Comparison of ENCODE assay signal across 16 cellular contexts in the genomic region with DNA sequence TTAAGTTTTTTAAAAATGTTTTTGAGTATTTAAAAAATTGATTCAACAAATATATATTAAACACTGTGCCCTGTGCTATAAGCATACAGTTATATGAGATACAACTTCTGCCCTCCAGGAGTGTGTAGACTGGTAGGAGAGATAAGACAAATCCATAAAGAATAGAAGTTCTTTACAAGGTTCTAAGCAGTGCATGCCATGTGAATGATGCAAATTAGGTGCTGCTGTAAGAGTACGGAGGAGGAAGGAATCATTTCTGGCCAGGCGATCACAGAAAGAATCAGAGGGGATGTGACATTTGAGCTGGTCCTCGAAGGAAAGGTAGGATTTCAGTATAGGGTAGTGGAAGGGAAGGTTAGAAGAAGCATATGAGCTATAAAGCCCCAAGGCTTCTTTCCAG. TPM values are rescaled to one million over a fixed set of nuclear protein-coding genes. Genes with fewer than 3 reads are reported as not detected.
A peak's percentile ranks its signal among the peaks of the same experiment; 100 is the strongest.
DNase-seq lines count a peak whose midpoint lies in the region; ATAC-seq and TF ChIP-seq lines count a peak whose summit lies in the region.
"Had no signal": no experiment of that assay in that cellular context is flagged by ENCODE, and none has a peak within 500 bp of the region (broad histone marks: within the 10 kb centered on the region; RNA-seq: fewer than 3 reads in every experiment).

No MANE protein-coding gene starts in this region.

- H3K9me3 Mint-ChIP-seq in Caco-2 (ENCODE audit: unreplicated experiment), result no peaks in the 10 kb centered on the region
- H3K9me3 Mint-ChIP-seq in stimulated activated naive B cell treated with anti-CD40 and anti-IgM and Interleukin-4, amounts not matched to agents 10 μg/mL and 1 μg/mL and 100 μg/mL, for 72 hours, result no peaks in the 10 kb centered on the region
- H3K9me3 Mint-ChIP-seq: CD4-positive, alpha-beta T cell had no signal

- H3K27ac Mint-ChIP-seq in Caco-2 (ENCODE audit: unreplicated experiment), result peak overlapping the region; percentile 0
- no peak overlapping the region for H3K27ac Mint-ChIP-seq in stimulated activated naive B cell treated with anti-CD40 and anti-IgM and Interleukin-4, amounts not matched to agents 10 μg/mL and 1 μg/mL and 100 μg/mL, for 72 hours
- H3K27ac Mint-ChIP-seq: CD4-positive, alpha-beta T cell had no signal

- peaks cover 13% of the 10 kb centered on the region for H3K36me3 Mint-ChIP-seq in Caco-2 (ENCODE audit: insufficient read depth, unreplicated experiment)
- H3K36me3 Mint-ChIP-seq in stimulated activated naive B cell treated with anti-CD40 and anti-IgM and Interleukin-4, amounts not matched to agents 10 μg/mL and 1 μg/mL and 100 μg/mL, for 72 hours, result peaks cover 6 to 8% of the 10 kb centered on the region in 2 donors

- no peaks in the 10 kb centered on the region for H3K27me3 Mint-ChIP-seq in Caco-2 (ENCODE audit: insufficient read depth, unreplicated experiment)
- H3K27me3 Mint-ChIP-seq in stimulated activated naive B cell treated with anti-CD40 and anti-IgM and Interleukin-4, amounts not matched to agents 10 μg/mL and 1 μg/mL and 100 μg/mL, for 72 hours, result no peaks in the 10 kb centered on the region
- H3K27me3 Mint-ChIP-seq: CD4-positive, alpha-beta T cell had no signal

- H3K9me3 ChIP-seq in Caco-2 (no peaks in the 10 kb centered on the region), OCI-LY7 (ENCODE audit: low read length) (no peaks in the 10 kb centered on the region), SJCRH30 (replicated peaks) (no peaks in the 10 kb centered on the region), left lung (no peaks in the 10 kb centered on the region)
- H3K9me3 ChIP-seq: SK-N-SH had no signal

- TF ChIP-seq CTCF in Caco-2 (IDR thresholded peaks at IDR 0.05; ENCODE audit: insufficient read depth in 1 of 2, low read depth in 1 of 2, low read length in 1 of 2, severe bottlenecking in 1 of 2, unreplicated experiment in 1 of 2) (no peak), OCI-LY7 (conservative IDR thresholded peaks at IDR 0.05; ENCODE audit: low read length) (no peak), left lung (IDR thresholded peaks at IDR 0.05) (no peak)

- H3K4me3 Mint-ChIP-seq in Caco-2 (ENCODE audit: unreplicated experiment), result no peak overlapping the region
- H3K4me3 Mint-ChIP-seq in stimulated activated naive B cell treated with anti-CD40 and anti-IgM and Interleukin-4, amounts not matched to agents 10 μg/mL and 1 μg/mL and 100 μg/mL, for 72 hours, result peak overlapping the region in 1 of 2 donors; percentile 1
- H3K4me3 Mint-ChIP-seq: CD4-positive, alpha-beta T cell had no signal

- POLR2A ChIA-PET in Caco-2 (lab: Charles Lee) (no interaction called here), OCI-LY7 (lab: Charles Lee) (interaction anchor here (1.3 to 1.6 kb wide), 2 partner anchors 8 to 10 kb away, joined by 5 to 7 read pairs; no protein-coding TSS in a partner anchor)

- intact Hi-C loops in Caco-2 (cut with micrococcal nuclease; ENCODE audit: unreplicated experiment) (no loop called here), OCI-LY7 (cut with micrococcal nuclease; ENCODE audit: unreplicated experiment) (no loop called here), left lung (cut with DNase I) (no loop called here)

- H3K4me1 ChIP-seq in Caco-2 (peaks cover 44% of the 10 kb centered on the region), OCI-LY7 (ENCODE audit: insufficient read depth, low read length, poor library complexity, severe bottlenecking) (peaks cover 46% of the 10 kb centered on the region), SJCRH30 (peaks cover 18% of the 10 kb centered on the region), left lung (peaks cover 12 to 26% of the 10 kb centered on the region in 2 donors)

- peak; percentile 50 to 51 for ATAC-seq in stimulated activated naive B cell treated with anti-CD40 and anti-IgM and Interleukin-4, amounts not matched to agents 10 μg/mL and 1 μg/mL and 100 μg/mL, for 72 hours (replicated peaks)
- no peak for ATAC-seq in left lung

- no peaks in the 10 kb centered on the region for H3K36me3 ChIP-seq in Caco-2 (ENCODE audit: control insufficient read depth, insufficient read depth, low read length)
- peaks cover 4% of the 10 kb centered on the region; the same call in 1 of the 2 replicates for H3K36me3 ChIP-seq in OCI-LY7 (ENCODE audit: insufficient read depth, low read length)
- H3K36me3 ChIP-seq in SJCRH30, result no peaks in the 10 kb centered on the region
- H3K36me3 ChIP-seq in left lung, result no peaks in the 10 kb centered on the region

- H4K20me1 ChIP-seq in OCI-LY7 (ENCODE audit: insufficient read depth, low read length), result no peaks in the 10 kb centered on the region

- H3K4me2 ChIP-seq in OCI-LY7 (ENCODE audit: low read length), result peak overlapping the region; percentile 29; the same call in 1 of the 2 replicates
- H3K4me2 ChIP-seq: KMS-11, PC-9, SK-N-SH had no signal

- peaks cover 33% of the 10 kb centered on the region for H3K4me1 Mint-ChIP-seq in Caco-2 (ENCODE audit: low read depth, unreplicated experiment)
- H3K4me1 Mint-ChIP-seq in stimulated activated naive B cell treated with anti-CD40 and anti-IgM and Interleukin-4, amounts not matched to agents 10 μg/mL and 1 μg/mL and 100 μg/mL, for 72 hours, result peaks cover 52 to 56% of the 10 kb centered on the region in 2 donors

- H3K27ac ChIP-seq in OCI-LY7 (ENCODE audit: low read depth, low read length, poor library complexity, severe bottlenecking) (no peak overlapping the region), epithelial cell of prostate (peak overlapping the region; percentile 80), SJCRH30 (no peak overlapping the region), left lung (no peak overlapping the region)
- H3K27ac ChIP-seq: KMS-11, PC-9 had no signal

- CTCF ChIA-PET in Caco-2 (lab: Charles Lee) (interaction anchor here (1.1 kb wide), 1 partner anchor 14 kb away, joined by 4 read pairs; the partner anchor contains the start of gene MAPKBP1), OCI-LY7 (lab: Charles Lee; ENCODE audit: unreplicated experiment) (no interaction called here)

- DNase-seq in Caco-2, result no peak
- DNase-seq in OCI-LY7 (ENCODE audit: low spot score), result no peak
- DNase-seq in epithelial cell of prostate (ENCODE audit: low read depth, low spot score), result no peak
- DNase-seq in stimulated activated naive B cell treated with anti-CD40 and anti-IgM and Interleukin-4, amounts not matched to agents 10 μg/mL and 1 μg/mL and 100 μg/mL, for 72 hours, result no peak
- no peak for DNase-seq in SJCRH30
- no peak for DNase-seq in left lung
- no peak for DNase-seq in Ammon's horn (ENCODE audit: low spot score)
- DNase-seq: CD4-positive, alpha-beta T cell; DMS79; H7; MM.1S; NCI-H1092 treated with DMSO at 0.1 percent for 48 hours; NCI-H1694; PC-9; SK-N-SH had no signal

- H3K27me3 ChIP-seq in Caco-2 (replicated peaks; ENCODE audit: control insufficient read depth, insufficient read depth, low read length), result no peaks in the 10 kb centered on the region
- no peaks in the 10 kb centered on the region for H3K27me3 ChIP-seq in SJCRH30
- no peaks in the 10 kb centered on the region for H3K27me3 ChIP-seq in left lung

- no TSS peak for BruUV-seq in Caco-2 (replicated peaks; lab: Mats Ljungman, UMichigan)
- BruUV-seq in OCI-LY7 (replicated peaks; lab: Mats Ljungman, UMichigan), result no TSS peak

- H3K4me3 ChIP-seq in Caco-2 (ENCODE audit: low read depth, low read length), result no peak overlapping the region
- H3K4me3 ChIP-seq in OCI-LY7 (ENCODE audit: low read depth, low read length, poor library complexity, severe bottlenecking), result no peak overlapping the region
- H3K4me3 ChIP-seq in SJCRH30, result no peak overlapping the region
- no peak overlapping the region for H3K4me3 ChIP-seq in left lung
- H3K4me3 ChIP-seq: PC-9 had no signal

- H3K79me2 ChIP-seq in OCI-LY7 (ENCODE audit: insufficient read depth, low read depth, low read length), result 0 out of 2 replicates have a peak, but pooled peaks cover 4% of the 10 kb centered on the region

- no peak overlapping the region for H2AFZ ChIP-seq in OCI-LY7 (ENCODE audit: low read length)
- H2AFZ ChIP-seq: PC-9 had no signal

- no peaks in the 10 kb centered on the region for H3K9me2 ChIP-seq in OCI-LY7 (ENCODE audit: insufficient read depth, low read length)
- H3K9me2 ChIP-seq: SK-N-SH had no signal

RNA-seq across cellular contexts. Expression of gene MAPKBP1, which starts 14.0 kb away (rescaled TPM):
- total RNA-seq in Caco-2 (2022), result 16.2 and 23.0 TPM in 2 replicates
- total RNA-seq in OCI-LY7 (2014; rRNA removed; shearing (Covaris generic)), result 13.4 and 14.5 TPM in 2 replicates
- 17.4 and 22.3 TPM in 2 replicates for total RNA-seq in OCI-LY7 (2022)
- 10.9 and 14.5 TPM in 2 replicates for total RNA-seq in SJCRH30 (2014; rRNA removed; shearing (Covaris generic))
- 10 to 100 TPM; 22.8 to 25.4 TPM for total RNA-seq in left lung

RNA-seq across cellular contexts. Expression of gene JMJD7, which starts 39.6 kb away (rescaled TPM):
- 10.9 and 12.2 TPM in 2 replicates for total RNA-seq in Caco-2 (2022)
- 3.0 and 5.4 TPM in 2 replicates for total RNA-seq in OCI-LY7 (2014; rRNA removed; shearing (Covaris generic))
- total RNA-seq in OCI-LY7 (2022), result 14.1 and 16.0 TPM in 2 replicates
- 7.0 and 7.5 TPM in 2 replicates for total RNA-seq in SJCRH30 (2014; rRNA removed; shearing (Covaris generic))
- total RNA-seq in left lung, result 10 to 100 TPM; 19.5 to 26.4 TPM

RNA-seq across cellular contexts. Expression of gene PLA2G4B, which starts 50.4 kb away (rescaled TPM):
- total RNA-seq in Caco-2 (2022) (5.8 and 6.0 TPM in 2 replicates), OCI-LY7 (2022) (9.5 and 12.0 TPM in 2 replicates), left lung (1 to 10 TPM; 9.2 to 9.3 TPM)
- total RNA-seq in OCI-LY7 (2014; rRNA removed; shearing (Covaris generic)), result 9.4 and 11.1 TPM in 2 replicates
- 3.0 and 7.2 TPM in 2 replicates for total RNA-seq in SJCRH30 (2014; rRNA removed; shearing (Covaris generic))
